Comparison of ENCODE assay signal across 11 cellular contexts in the genomic region with DNA sequence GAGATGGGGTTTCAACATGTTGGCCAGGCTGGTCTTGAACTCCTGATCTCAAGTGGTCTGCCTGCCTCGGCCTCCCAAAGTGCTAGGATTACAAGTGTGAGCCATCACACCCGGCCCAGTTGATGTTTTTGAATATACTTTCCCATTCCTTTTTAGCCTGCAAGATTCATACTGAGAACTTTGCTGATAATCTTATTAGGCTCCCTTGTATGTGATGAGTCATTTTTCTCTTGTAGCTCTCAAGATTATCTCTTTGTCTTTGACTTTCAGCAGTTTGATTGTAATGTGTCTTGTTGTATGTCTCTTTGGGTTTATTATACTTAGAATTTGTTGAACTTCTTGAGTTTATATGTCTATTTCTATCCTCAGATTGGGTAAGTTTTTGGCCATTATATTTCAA.
"Had no signal": no experiment of that assay in that cellular context is flagged by ENCODE, and none has a peak within 500 bp of the region (broad histone marks: within the 10 kb centered on the region; RNA-seq: fewer than 3 reads in every experiment).

No MANE protein-coding gene starts in this region.

- H3K4me1 ChIP-seq: HAP-1 had no signal

- H3K36me3 ChIP-seq: HAP-1 had no signal

- H3K9ac ChIP-seq: GM23248 had no signal

- ATAC-seq: GM23338, HCT116 had no signal

- H2AFZ ChIP-seq: GM23248, GM23338 had no signal

- H3K27ac ChIP-seq: GM23248 had no signal

- FAIRE-seq: H1, H54 had no signal

- DNase-seq: GM23248, GOT3, H7, H9, HCEC 1CT, HFFc6 had no signal

- H3K4me2 ChIP-seq: GM23338 had no signal

- H3K4me3 ChIP-seq: GM23248, GM23338, HAP-1 had no signal
